Comparison of ENCODE assay signal across 10 cellular contexts in the genomic region with DNA sequence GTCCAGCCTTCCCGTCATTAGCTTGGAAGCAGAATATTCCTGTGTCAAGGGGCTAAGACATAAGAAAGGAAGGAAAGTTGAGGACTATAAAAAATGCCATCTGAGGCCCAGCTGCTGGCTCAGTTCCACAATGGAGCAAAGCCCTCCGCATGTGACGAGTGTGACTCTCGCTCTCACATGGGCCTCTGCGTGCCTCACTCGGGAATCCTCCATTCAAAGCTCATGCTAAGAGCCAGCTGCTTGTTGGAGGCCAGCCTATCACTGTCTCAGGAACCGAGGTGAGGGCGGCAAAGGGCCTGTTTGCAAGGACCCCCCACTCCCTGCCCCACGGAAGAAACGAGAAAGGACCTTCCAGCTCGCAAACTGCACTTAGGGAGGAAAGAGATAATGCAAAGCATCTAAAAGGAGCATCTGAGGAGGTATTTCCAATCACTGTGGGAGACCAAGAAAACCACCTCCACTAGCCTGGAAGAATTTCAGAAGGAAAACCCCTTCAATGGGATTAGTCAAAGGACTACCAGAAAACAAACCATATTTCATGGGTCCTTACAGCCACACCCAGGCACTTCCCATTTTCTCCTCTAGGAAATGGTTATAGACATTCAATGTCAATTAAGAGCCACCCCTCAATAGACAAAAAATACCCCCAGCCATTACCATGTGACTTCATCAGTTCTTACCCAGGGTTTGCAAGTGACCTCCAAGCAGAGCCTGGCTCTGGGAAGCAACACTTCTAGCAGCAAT.
A peak's percentile ranks its signal among the peaks of the same experiment; 100 is the strongest.
DNase-seq lines count a peak whose midpoint lies in the region; ATAC-seq and TF ChIP-seq lines count a peak whose summit lies in the region.
"Had no signal": no experiment of that assay in that cellular context is flagged by ENCODE, and none has a peak within 500 bp of the region (broad histone marks: within the 10 kb centered on the region; RNA-seq: fewer than 3 reads in every experiment).

No MANE protein-coding gene starts in this region.

- peak overlapping the region in 5 of 7 donors; percentile 22 to 83 (median 59) for H3K27ac Mint-ChIP-seq in CD4-positive, alpha-beta memory T cell
- H3K27ac Mint-ChIP-seq in IgD-negative memory B cell = peak overlapping the region; percentile 57 to 67 (median 64)

- POLR2A ChIA-PET in CD4-positive, alpha-beta memory T cell (lab: Charles Lee; ENCODE audit: partially characterized antibody) = interaction anchor here (0.8 to 3.5 kb wide), 4 partner anchors 13 to 104 kb away, joined by 3 to 18 read pairs (median 4); no protein-coding TSS in a partner anchor

- TF ChIP-seq POLR2A in sigmoid colon (IDR thresholded peaks at IDR 0.05) = no peak

- TF ChIP-seq CTCF in sigmoid colon (IDR thresholded peaks at IDR 0.05) = no peak

- H3K4me3 Mint-ChIP-seq in CD4-positive, alpha-beta memory T cell = no peak overlapping the region
- H3K4me3 Mint-ChIP-seq in IgD-negative memory B cell = peak overlapping the region in 1 of 4 donors; percentile 8
- H3K4me3 Mint-ChIP-seq: T-helper 2 cell treated with Interferon-gamma antibody and Interleukin-4, amounts not matched to agents 5 μg/mL and 100 μg/mL, for 36 hours had no signal

- no peaks in the 10 kb centered on the region for H3K27me3 Mint-ChIP-seq in CD4-positive, alpha-beta memory T cell
- no peaks in the 10 kb centered on the region for H3K27me3 Mint-ChIP-seq in IgD-negative memory B cell

- no peak overlapping the region for H3K4me3 ChIP-seq in CD4-positive, alpha-beta memory T cell (ENCODE audit: low read length in 2 of 2)
- no peak overlapping the region for H3K4me3 ChIP-seq in effector memory CD4-positive, alpha-beta T cell (ENCODE audit: insufficient read depth, low read depth, low read length, poor library complexity, severe bottlenecking)
- no peak overlapping the region for H3K4me3 ChIP-seq in sigmoid colon
- H3K4me3 ChIP-seq in MG63 = no peak overlapping the region
- H3K4me3 ChIP-seq: pancreas had no signal

- TF ChIP-seq EP300 in sigmoid colon (IDR thresholded peaks at IDR 0.05) = no peak

- H3K9me3 Mint-ChIP-seq in CD4-positive, alpha-beta memory T cell = no peaks in the 10 kb centered on the region
- H3K9me3 Mint-ChIP-seq in IgD-negative memory B cell = no peaks in the 10 kb centered on the region
- H3K9me3 Mint-ChIP-seq: T-helper 2 cell treated with Interferon-gamma antibody and Interleukin-4, amounts not matched to agents 5 μg/mL and 100 μg/mL, for 36 hours had no signal

- peaks cover 29 to 58% (median 44%) of the 10 kb centered on the region in 4 donors for H3K4me1 Mint-ChIP-seq in CD4-positive, alpha-beta memory T cell
- H3K4me1 Mint-ChIP-seq in IgD-negative memory B cell = peaks cover 19 to 27% (median 19%) of the 10 kb centered on the region in 3 donors

- intact Hi-C loops in CD4-positive, alpha-beta memory T cell (cut with micrococcal nuclease) = no loop called here
- intact Hi-C loops in sigmoid colon (cut with DNase I) = loop anchor here (1.0 to 5.0 kb wide), 2 partner anchors 57 to 93 kb away; no protein-coding TSS in a partner anchor

- H3K9me3 ChIP-seq in CD4-positive, alpha-beta memory T cell (ENCODE audit: control insufficient read depth in 1 of 2, low read length in 2 of 2) = no peaks in the 10 kb centered on the region
- H3K9me3 ChIP-seq in effector memory CD4-positive, alpha-beta T cell (ENCODE audit: control insufficient read depth, low read length) = no peaks in the 10 kb centered on the region
- H3K9me3 ChIP-seq in sigmoid colon (no peaks in the 10 kb centered on the region), MG63 (no peaks in the 10 kb centered on the region)
- H3K9me3 ChIP-seq: pancreas had no signal

- peaks cover 44% of the 10 kb centered on the region for H3K4me1 ChIP-seq in CD4-positive, alpha-beta memory T cell (ENCODE audit: insufficient read depth, low read length)
- peaks cover 13% of the 10 kb centered on the region for H3K4me1 ChIP-seq in effector memory CD4-positive, alpha-beta T cell (ENCODE audit: control insufficient read depth, insufficient read depth, low read length, poor library complexity, severe bottlenecking)
- peaks cover 0 to 56% (median 39%) of the 10 kb centered on the region in 4 donors for H3K4me1 ChIP-seq in sigmoid colon

- peaks cover 62% of the 10 kb centered on the region for H3K36me3 ChIP-seq in CD4-positive, alpha-beta memory T cell (ENCODE audit: insufficient read depth, low read length)
- H3K36me3 ChIP-seq in effector memory CD4-positive, alpha-beta T cell (ENCODE audit: control insufficient read depth, insufficient read depth, low read length) = peaks cover 53% of the 10 kb centered on the region
- peaks cover 0 to 24% (median 8%) of the 10 kb centered on the region in 4 donors for H3K36me3 ChIP-seq in sigmoid colon
- peaks cover 6% of the 10 kb centered on the region for H3K36me3 ChIP-seq in MG63

- peak overlapping the region; percentile 9 for H3K27ac ChIP-seq in CD4-positive, alpha-beta memory T cell (ENCODE audit: low read depth, low read length)
- peak overlapping the region; percentile 5 for H3K27ac ChIP-seq in effector memory CD4-positive, alpha-beta T cell (ENCODE audit: insufficient read depth, low read length, poor library complexity, severe bottlenecking)
- peak overlapping the region in 3 of 4 donors; percentile 65 to 82 (median 74) for H3K27ac ChIP-seq in sigmoid colon
- H3K27ac ChIP-seq: pancreas had no signal

- CTCF ChIA-PET in CD4-positive, alpha-beta memory T cell (lab: Charles Lee; ENCODE audit: partially characterized antibody) = interaction anchor here (1.6 to 2.5 kb wide), 3 partner anchors 18 to 91 kb away, joined by 3 to 10 read pairs (median 4); no protein-coding TSS in a partner anchor

- peaks cover 30 to 75% of the 10 kb centered on the region in 2 donors for H3K36me3 Mint-ChIP-seq in CD4-positive, alpha-beta memory T cell
- no peaks in the 10 kb centered on the region for H3K36me3 Mint-ChIP-seq in IgD-negative memory B cell

- WGBS in sigmoid colon, 2 donors = 88 to 91% methylated on average over 11 of the region's 11 CpGs

- DNase-seq in CD4-positive, alpha-beta memory T cell = no peak
- DNase-seq in effector memory CD4-positive, alpha-beta T cell = no peak
- DNase-seq in sigmoid colon (peak; percentile 67), NCI-H446 (lab: John Stamatoyannopoulos, UW) (no peak), MG63 (no peak)
- DNase-seq in stimulated activated CD4-positive, alpha-beta T cell treated with anti-CD3 and anti-CD28 coated beads, Interleukin-12 subunit alpha, Interleukin-12 subunit beta, amount 100 ng/mL, for 4 hours = no peak
- DNase-seq: pancreas had no signal

- ATAC-seq in GM18858 (IDR thresholded peaks at IDR 0.05; ENCODE audit: unreplicated experiment) = no peak

- no peaks in the 10 kb centered on the region for H3K27me3 ChIP-seq in CD4-positive, alpha-beta memory T cell (ENCODE audit: insufficient read depth, low read length)
- H3K27me3 ChIP-seq in effector memory CD4-positive, alpha-beta T cell (replicated peaks; ENCODE audit: control insufficient read depth, insufficient read depth, low read length, poor library complexity, severe bottlenecking) = no peaks in the 10 kb centered on the region
- H3K27me3 ChIP-seq in sigmoid colon (no peaks in the 10 kb centered on the region), MG63 (no peaks in the 10 kb centered on the region)
- H3K27me3 ChIP-seq: pancreas had no signal

Comparison
In these comparisons a context has a peak if more than half of its experiments do, and no peak if none do; other contexts are left out.
1. H3K27ac ChIP-seq: peak in every context shown above with its lines; median percentile 74 in sigmoid colon; 9 in CD4-positive, alpha-beta memory T cell; 5 in effector memory CD4-positive, alpha-beta T cell.